In the genomic region with DNA sequence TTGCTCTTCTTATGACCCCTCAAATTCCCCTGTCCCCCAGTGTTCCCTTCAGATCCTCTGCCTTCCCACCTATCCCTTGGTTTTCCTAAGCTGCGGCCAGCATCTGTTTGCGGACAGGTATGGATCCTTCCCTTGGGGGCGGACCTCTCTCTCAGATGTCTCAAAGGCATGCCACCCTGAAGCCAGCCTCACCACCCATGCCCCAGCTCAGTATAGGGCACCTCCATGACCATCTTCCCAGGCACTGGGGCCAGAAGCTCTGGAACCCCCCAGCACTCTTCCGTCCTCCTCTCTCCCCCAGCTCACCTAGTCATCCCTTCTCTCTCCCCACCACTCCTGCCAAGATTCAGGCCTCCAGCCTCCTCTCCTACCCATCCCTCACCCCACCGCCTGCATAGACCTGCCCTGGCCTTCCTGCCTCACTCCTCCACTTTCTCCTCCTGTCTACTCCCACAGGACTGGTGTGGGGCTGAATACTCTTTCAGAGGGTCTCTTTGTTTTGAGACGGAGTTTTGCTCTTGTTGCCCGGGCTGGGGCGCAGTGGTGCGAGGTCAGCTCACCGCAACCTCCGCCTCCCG, we compare ENCODE assay signal across 25 cellular contexts. TPM values are rescaled to one million over a fixed set of nuclear protein-coding genes. Genes with fewer than 3 reads are reported as not detected.
DNase-seq lines count a peak whose midpoint lies in the region; ATAC-seq and TF ChIP-seq lines count a peak whose summit lies in the region.
"Had no signal": no experiment of that assay in that cellular context is flagged by ENCODE, and none has a peak within 500 bp of the region (broad histone marks: within the 10 kb centered on the region; RNA-seq: fewer than 3 reads in every experiment).

No MANE protein-coding gene starts in this region.

- H3K27ac ChIP-seq in HEK293 (ENCODE audit: extremely low read depth, low read depth, low read length) (no peak overlapping the region), RWPE1 (peak overlapping the region; percentile 76), mesendoderm (ENCODE audit: low read depth, low read length) (no peak overlapping the region)
- H3K27ac ChIP-seq: HL-60, SK-N-MC had no signal

- no peak for DNase-seq in RWPE1 (ENCODE audit: low spot score)
- no peak for DNase-seq in mesendoderm
- DNase-seq in posterior vena cava (ENCODE audit: low spot score) = peak; percentile 60
- no peak for DNase-seq in activated T-cell treated with anti-CD3 and anti-CD28 coated beads, Interleukin-2, amount 50 U/mL, for 1 hour
- DNase-seq: BE2C, Calu3, DMS79 treated with DMSO at 0.1 percent for 48 hours, GF-D8, H7, NCI-H1092 treated with DMSO at 0.1 percent for 48 hours, NCI-H1436, NCI-H187, NCI-H2081 treated with DMSO at 0.1 percent for 48 hours, NCI-H2171, NCI-H226, NCI-H510A, NCI-H69, SIG-M5 had no signal

- H2AK5ac ChIP-seq in mesendoderm (ENCODE audit: low read length) = no peak overlapping the region

- peaks cover 0 to 36% of the 10 kb centered on the region in 2 experiments; a peak in 1 of 3 replicates for H3K36me3 ChIP-seq in HEK293 (ENCODE audit: control insufficient read depth in 2 of 2, insufficient read depth in 1 of 2, low read length in 2 of 2)
- H3K36me3 ChIP-seq in mesendoderm (ENCODE audit: control insufficient read depth, insufficient read depth, low read length) = no peaks in the 10 kb centered on the region
- H3K36me3 ChIP-seq: BE2C had no signal

- no peaks in the 10 kb centered on the region for H3K4me1 ChIP-seq in HEK293 (ENCODE audit: control insufficient read depth, insufficient read depth, low read length)
- H3K4me1 ChIP-seq in mesendoderm (ENCODE audit: control insufficient read depth, low read depth, low read length) = peaks cover 3% of the 10 kb centered on the region

- H3K4me2 ChIP-seq in mesendoderm (ENCODE audit: low read length) = no peak overlapping the region

- no peaks in the 10 kb centered on the region for H3K79me2 ChIP-seq in mesendoderm (ENCODE audit: control insufficient read depth, insufficient read depth, low read length)

- no CpG with 5 or more reads among the region's 12 CpGs for WGBS in mesendoderm (ENCODE audit: extremely low coverage, insufficient coverage, low lambda C conversion rate)

- no peak overlapping the region for H4K8ac ChIP-seq in mesendoderm (ENCODE audit: low read depth, low read length)

- peaks cover 2% of the 10 kb centered on the region for H3K79me1 ChIP-seq in mesendoderm (ENCODE audit: low read length)

- POLR2A ChIA-PET in HEK293 (lab: Yijun Ruan, JAX) = no interaction called here
- POLR2A ChIA-PET in RWPE1 (lab: Yijun Ruan, JAX; ENCODE audit: low non-redundant PET) = no interaction called here

- H4K5ac ChIP-seq in mesendoderm (ENCODE audit: low read length) = no peak overlapping the region

- H2BK120ac ChIP-seq in mesendoderm (ENCODE audit: low read depth, low read length) = no peak overlapping the region

- H3K23ac ChIP-seq in mesendoderm (ENCODE audit: low read length) = peak overlapping the region; percentile 15

- no peak overlapping the region for H2BK5ac ChIP-seq in mesendoderm (ENCODE audit: low read length)

- H3K56ac ChIP-seq in mesendoderm (ENCODE audit: low read length) = no peak overlapping the region

- no peak overlapping the region for H3K18ac ChIP-seq in mesendoderm (ENCODE audit: low read length)

- intact Hi-C loops in posterior vena cava (cut with DNase I) = no loop called here

- no peak for TF ChIP-seq CTCF in HEK293 (tag by site-specific recombination; IDR thresholded peaks at IDR 0.05)
- no peak for TF ChIP-seq CTCF in RWPE1 (conservative IDR thresholded peaks at IDR 0.05; ENCODE audit: low read depth)

- CTCF ChIA-PET in HEK293 (lab: Yijun Ruan, JAX) (no interaction called here), RWPE1 (lab: Yijun Ruan, JAX) (interaction anchor here (0.6 kb wide), 1 partner anchor 1067 kb away, joined by 4 read pairs; no protein-coding TSS in a partner anchor)

- H3K4me3 ChIP-seq in HEK293 (ENCODE audit: low read depth, low read length) (no peak overlapping the region), mesendoderm (ENCODE audit: low read length) (no peak overlapping the region)
- H3K4me3 ChIP-seq: SK-N-MC had no signal

- H3K9ac ChIP-seq in mesendoderm (ENCODE audit: low read length) = no peak overlapping the region

- H3K4ac ChIP-seq in mesendoderm (ENCODE audit: low read depth, low read length) = no peak overlapping the region

- H3K27me3 ChIP-seq in mesendoderm (ENCODE audit: insufficient read depth, low read length, poor library complexity) = no peaks in the 10 kb centered on the region
- H3K27me3 ChIP-seq: BE2C had no signal

- ATAC-seq in GM21381 (IDR thresholded peaks at IDR 0.05; ENCODE audit: unreplicated experiment) (no peak), GM21786 (IDR thresholded peaks at IDR 0.05; ENCODE audit: unreplicated experiment) (no peak)
- ATAC-seq: Panc1 had no signal

- no peak overlapping the region for H2BK15ac ChIP-seq in mesendoderm (replicated peaks; ENCODE audit: low read depth)

- no peaks in the 10 kb centered on the region for H3K9me3 ChIP-seq in HEK293 (ENCODE audit: control insufficient read depth, insufficient read depth, low read depth, low read length)
- H3K9me3 ChIP-seq: BE2C had no signal

TF ChIP-seq in HEK293, 187 proteins besides CTCF, POLR2A, EP300 and RAD21:
- TF ChIP-seq ZNF544 (tag by site-specific recombination; IDR thresholded peaks at IDR 0.05) (no peak), TRIM28 (IDR thresholded peaks at IDR 0.05; ENCODE audit: borderline replicate concordance, low read length) (no peak), ZFHX2 (tag by site-specific recombination; conservative IDR thresholded peaks at IDR 0.05) (peak; percentile 51), GLIS2 (tag by site-specific recombination; IDR thresholded peaks at IDR 0.05) (peak; percentile 22; the same call in 1 of the 2 replicates), ZBTB8A (tag by site-specific recombination; IDR thresholded peaks at IDR 0.05) (no peak)
- TF ChIP-seq, protein P1, sequence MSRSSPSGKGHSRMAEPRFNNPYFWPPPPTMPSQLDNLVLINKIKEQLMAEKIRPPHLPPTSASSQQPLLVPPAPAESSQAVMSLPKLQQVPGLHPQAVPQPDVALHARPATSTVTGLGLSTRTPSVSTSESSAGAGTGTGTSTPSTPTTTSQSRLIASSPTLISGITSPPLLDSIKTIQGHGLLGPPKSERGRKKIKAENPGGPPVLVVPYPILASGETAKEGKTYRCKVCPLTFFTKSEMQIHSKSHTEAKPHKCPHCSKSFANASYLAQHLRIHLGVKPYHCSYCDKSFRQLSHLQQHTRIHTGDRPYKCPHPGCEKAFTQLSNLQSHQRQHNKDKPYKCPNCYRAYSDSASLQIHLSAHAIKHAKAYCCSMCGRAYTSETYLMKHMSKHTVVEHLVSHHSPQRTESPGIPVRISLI (tag by site-specific recombination; IDR thresholded peaks at IDR 0.05) = no peak
- TF ChIP-seq, protein P2, sequence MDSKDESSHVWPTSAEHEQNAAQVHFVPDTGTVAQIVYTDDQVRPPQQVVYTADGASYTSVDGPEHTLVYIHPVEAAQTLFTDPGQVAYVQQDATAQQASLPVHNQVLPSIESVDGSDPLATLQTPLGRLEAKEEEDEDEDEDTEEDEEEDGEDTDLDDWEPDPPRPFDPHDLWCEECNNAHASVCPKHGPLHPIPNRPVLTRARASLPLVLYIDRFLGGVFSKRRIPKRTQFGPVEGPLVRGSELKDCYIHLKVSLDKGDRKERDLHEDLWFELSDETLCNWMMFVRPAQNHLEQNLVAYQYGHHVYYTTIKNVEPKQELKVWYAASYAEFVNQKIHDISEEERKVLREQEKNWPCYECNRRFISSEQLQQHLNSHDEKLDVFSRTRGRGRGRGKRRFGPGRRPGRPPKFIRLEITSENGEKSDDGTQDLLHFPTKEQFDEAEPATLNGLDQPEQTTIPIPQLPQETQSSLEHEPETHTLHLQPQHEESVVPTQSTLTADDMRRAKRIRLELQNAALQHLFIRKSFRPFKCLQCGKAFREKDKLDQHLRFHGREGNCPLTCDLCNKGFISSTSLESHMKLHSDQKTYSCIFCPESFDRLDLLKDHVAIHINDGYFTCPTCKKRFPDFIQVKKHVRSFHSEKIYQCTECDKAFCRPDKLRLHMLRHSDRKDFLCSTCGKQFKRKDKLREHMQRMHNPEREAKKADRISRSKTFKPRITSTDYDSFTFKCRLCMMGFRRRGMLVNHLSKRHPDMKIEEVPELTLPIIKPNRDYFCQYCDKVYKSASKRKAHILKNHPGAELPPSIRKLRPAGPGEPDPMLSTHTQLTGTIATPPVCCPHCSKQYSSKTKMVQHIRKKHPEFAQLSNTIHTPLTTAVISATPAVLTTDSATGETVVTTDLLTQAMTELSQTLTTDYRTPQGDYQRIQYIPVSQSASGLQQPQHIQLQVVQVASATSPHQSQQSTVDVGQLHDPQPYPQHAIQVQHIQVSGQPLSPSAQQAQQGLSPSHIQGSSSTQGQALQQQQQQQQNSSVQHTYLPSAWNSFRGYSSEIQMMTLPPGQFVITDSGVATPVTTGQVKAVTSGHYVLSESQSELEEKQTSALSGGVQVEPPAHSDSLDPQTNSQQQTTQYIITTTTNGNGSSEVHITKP (tag by site-specific recombination; IDR thresholded peaks at IDR 0.05) = no peak

RNA-seq across cellular contexts. Expression of a gene that starts 2.2 kb away (rescaled TPM):
- polyA plus RNA-seq in mesendoderm (2013, experiment 1 of 2) = 4.3 TPM
- polyA plus RNA-seq in mesendoderm (2013, experiment 2 of 2) = 4.5 TPM
- 1 to 10 TPM; 6.6 to 9.3 TPM for total RNA-seq in posterior vena cava
- total RNA-seq: OCI-LY7 had no signal

RNA-seq across cellular contexts. Expression of a gene that starts 12.3 kb away (rescaled TPM):
- polyA plus RNA-seq in mesendoderm (2013, experiment 1 of 2) = 9.2 TPM
- 8.9 TPM for polyA plus RNA-seq in mesendoderm (2013, experiment 2 of 2)
- total RNA-seq in posterior vena cava = 1 to 10 TPM; 5.1 to 6.3 TPM

RNA-seq across cellular contexts. Expression of a gene that starts 34.9 kb away (rescaled TPM):
- 174 TPM for polyA plus RNA-seq in mesendoderm (2013, experiment 1 of 2)
- polyA plus RNA-seq in mesendoderm (2013, experiment 2 of 2) = 173 TPM
- total RNA-seq in posterior vena cava = 10 to 100 TPM; 42.5 to 54.0 TPM

RNA-seq across cellular contexts. Expression of a gene that starts 35.7 kb away (rescaled TPM):
- polyA plus RNA-seq in mesendoderm (2013, experiment 1 of 2) = 55.2 TPM
- polyA plus RNA-seq in mesendoderm (2013, experiment 2 of 2) = 52.5 TPM
- total RNA-seq in posterior vena cava = 10 to 100 TPM; 73.5 to 82.1 TPM
